ENCODE assay signal across 23 cellular contexts in genomic region chr6:105745464-105746129, GRCh38.
A peak's percentile ranks its signal among the peaks of the same experiment; 100 is the strongest.
DNase-seq lines count a peak whose midpoint lies in the region; ATAC-seq and TF ChIP-seq lines count a peak whose summit lies in the region.
"Had no signal": no experiment of that assay in that cellular context is flagged by ENCODE, and none has a peak within 500 bp of the region (broad histone marks: within the 10 kb centered on the region; RNA-seq: fewer than 3 reads in every experiment).

No MANE protein-coding gene starts in this region.

- 0 out of 2 replicates have a peak, but pooled peaks cover 11% of the 10 kb centered on the region for H3F3A ChIP-seq in GM23248 (ENCODE audit: insufficient read depth)

- H3K36me3 Mint-ChIP-seq in natural killer cell treated with Interleukin-12 subunit alpha and Interleukin-12 subunit beta and Interleukin-15 and Interleukin-18, amount 100 ng/mL, for 72 hours: no peaks in the 10 kb centered on the region
- no peaks in the 10 kb centered on the region for H3K36me3 Mint-ChIP-seq in natural killer cell
- H3K36me3 Mint-ChIP-seq in T-helper 2 cell treated with Interferon-gamma antibody and Interleukin-4, amounts not matched to agents 5 μg/mL and 100 μg/mL, for 36 hours (ENCODE audit: low read depth): peaks cover 2% of the 10 kb centered on the region

- DNase-seq in natural killer cell treated with Interleukin-12 subunit alpha and Interleukin-12 subunit beta and Interleukin-15 and Interleukin-18, amount 100 ng/mL, for 72 hours (ENCODE audit: low spot score): no peak
- DNase-seq in natural killer cell (no peak), left ventricle myocardium inferior (no peak), GM23248 (no peak), breast epithelium (ENCODE audit: low spot score in 2 of 2) (no peak), DMS 273 treated with DMSO at 0.1 percent for 48 hours (lab: John Stamatoyannopoulos, UW) (no peak)
- DNase-seq in T-helper 2 cell treated with Interferon-gamma antibody and Interleukin-4, amounts not matched to agents 5 μg/mL and 100 μg/mL, for 36 hours (ENCODE audit: low spot score): peak; percentile 22
- DNase-seq: activated CD4-positive, CD25-positive, alpha-beta regulatory T cell treated with anti-CD3 and anti-CD28 coated beads, Interleukin-2, amount 50 U/mL, for 72 hours; activated effector memory CD4-positive, alpha-beta T cell treated with anti-CD3 and anti-CD28 coated beads, Interleukin-2, amount 50 U/mL, for 16 hours; dermis blood vessel endothelial cell; foreskin fibroblast; hippocampal formation; NCI-H146; NCI-H2227 treated with DMSO at 0.1 percent for 48 hours; NCI-H82; occipital lobe; T-helper 9 cell had no signal

- peak overlapping the region; percentile 12 for H3K4me3 Mint-ChIP-seq in natural killer cell treated with Interleukin-12 subunit alpha and Interleukin-12 subunit beta and Interleukin-15 and Interleukin-18, amount 100 ng/mL, for 72 hours
- no peak overlapping the region for H3K4me3 Mint-ChIP-seq in natural killer cell
- H3K4me3 Mint-ChIP-seq in T-helper 2 cell treated with Interferon-gamma antibody and Interleukin-4, amounts not matched to agents 5 μg/mL and 100 μg/mL, for 36 hours: peak overlapping the region; percentile 35

- H3K9me3 ChIP-seq in left ventricle myocardium inferior (replicated peaks) (no peaks in the 10 kb centered on the region), GM23248 (ENCODE audit: low read depth) (no peaks in the 10 kb centered on the region), breast epithelium (no peaks in the 10 kb centered on the region)
- H3K9me3 ChIP-seq: right atrium auricular region had no signal

- H3K9me2 ChIP-seq in GM23248 (ENCODE audit: insufficient read depth): no peaks in the 10 kb centered on the region

- H3K9me3 Mint-ChIP-seq in natural killer cell treated with Interleukin-12 subunit alpha and Interleukin-12 subunit beta and Interleukin-15 and Interleukin-18, amount 100 ng/mL, for 72 hours: no peaks in the 10 kb centered on the region
- H3K9me3 Mint-ChIP-seq in natural killer cell: no peaks in the 10 kb centered on the region
- H3K9me3 Mint-ChIP-seq in T-helper 2 cell treated with Interferon-gamma antibody and Interleukin-4, amounts not matched to agents 5 μg/mL and 100 μg/mL, for 36 hours: no peaks in the 10 kb centered on the region

- in situ Hi-C loops in GM23248 (cut with MboI): loop anchor here (25.0 kb wide), 1 partner anchor 467 kb away; no protein-coding TSS in a partner anchor

- no peaks in the 10 kb centered on the region for H3K36me3 ChIP-seq in left ventricle myocardium inferior
- no peaks in the 10 kb centered on the region for H3K36me3 ChIP-seq in GM23248 (ENCODE audit: low read depth)
- H3K36me3 ChIP-seq in breast epithelium: no peaks in the 10 kb centered on the region
- H3K36me3 ChIP-seq: cardiac muscle cell, right atrium auricular region, SJSA1 had no signal

- no peak for TF ChIP-seq POLR2A in breast epithelium (IDR thresholded peaks at IDR 0.05)

- H3K27ac ChIP-seq in left ventricle myocardium inferior (replicated peaks) (no peak overlapping the region), GM23248 (no peak overlapping the region), breast epithelium (no peak overlapping the region)
- H3K27ac ChIP-seq: C4-2B, cardiac muscle cell, right atrium auricular region, SJSA1 had no signal

- H3K79me2 ChIP-seq in GM23248 (ENCODE audit: insufficient read depth): no peaks in the 10 kb centered on the region

- H3K4me3 ChIP-seq in left ventricle myocardium inferior: no peak overlapping the region
- no peak overlapping the region for H3K4me3 ChIP-seq in GM23248
- H3K4me3 ChIP-seq in breast epithelium: no peak overlapping the region
- H3K4me3 ChIP-seq: cardiac muscle cell, lung, right atrium auricular region, SJSA1 had no signal

- 91 to 92% methylated on average over 2 of the region's 2 CpGs for WGBS in GM23248 (ENCODE audit: low coverage in 1 of 2, low lambda C conversion rate in 2 of 2, missing lambda C conversion rate in 2 of 2), 2 experiments

- peak overlapping the region; percentile 17 to 30 for H3K27ac Mint-ChIP-seq in natural killer cell treated with Interleukin-12 subunit alpha and Interleukin-12 subunit beta and Interleukin-15 and Interleukin-18, amount 100 ng/mL, for 72 hours
- no peak overlapping the region for H3K27ac Mint-ChIP-seq in natural killer cell
- H3K27ac Mint-ChIP-seq in T-helper 2 cell treated with Interferon-gamma antibody and Interleukin-4, amounts not matched to agents 5 μg/mL and 100 μg/mL, for 36 hours: peak overlapping the region; percentile 73

- H3K4me1 Mint-ChIP-seq in natural killer cell treated with Interleukin-12 subunit alpha and Interleukin-12 subunit beta and Interleukin-15 and Interleukin-18, amount 100 ng/mL, for 72 hours (ENCODE audit: low read depth in 2 of 2): peaks cover 4 to 29% of the 10 kb centered on the region in 2 donors
- H3K4me1 Mint-ChIP-seq in natural killer cell: peaks cover 0 to 5% of the 10 kb centered on the region in 2 donors
- H3K4me1 Mint-ChIP-seq in T-helper 2 cell treated with Interferon-gamma antibody and Interleukin-4, amounts not matched to agents 5 μg/mL and 100 μg/mL, for 36 hours (ENCODE audit: low read depth): peaks cover 70% of the 10 kb centered on the region

- H3K9ac ChIP-seq in GM23248: no peak overlapping the region

- H3K4me2 ChIP-seq in GM23248 (ENCODE audit: unreplicated experiment): no peak overlapping the region

- H3K4me1 ChIP-seq in left ventricle myocardium inferior (no peaks in the 10 kb centered on the region), GM23248 (ENCODE audit: insufficient read depth) (peaks cover 22% of the 10 kb centered on the region), breast epithelium (no peaks in the 10 kb centered on the region)
- H3K4me1 ChIP-seq: right atrium auricular region, SJSA1 had no signal

- H4K20me1 ChIP-seq in GM23248 (ENCODE audit: insufficient read depth): no peaks in the 10 kb centered on the region

- peak in 1 of 2 donors; percentile 33 for ATAC-seq in natural killer cell treated with Interleukin-12 subunit alpha and Interleukin-12 subunit beta and Interleukin-15 and Interleukin-18, amount 100 ng/mL, for 72 hours
- ATAC-seq in natural killer cell (no peak), HG02798 (IDR thresholded peaks at IDR 0.05; ENCODE audit: poor library complexity, unreplicated experiment) (peak; percentile 40)

- no peak for TF ChIP-seq CTCF in natural killer cell (IDR thresholded peaks at IDR 0.05)
- no peak for TF ChIP-seq CTCF in left ventricle myocardium inferior (IDR thresholded peaks at IDR 0.05; ENCODE audit: borderline replicate concordance)
- no peak for TF ChIP-seq CTCF in breast epithelium (IDR thresholded peaks at IDR 0.05)

- no peak overlapping the region for H2AFZ ChIP-seq in GM23248

- peaks cover 9 to 11% of the 10 kb centered on the region in 2 donors for H3K27me3 Mint-ChIP-seq in natural killer cell treated with Interleukin-12 subunit alpha and Interleukin-12 subunit beta and Interleukin-15 and Interleukin-18, amount 100 ng/mL, for 72 hours
- H3K27me3 Mint-ChIP-seq in natural killer cell (ENCODE audit: low read depth in 2 of 2): peaks cover 13 to 23% of the 10 kb centered on the region in 2 donors
- peaks cover 2% of the 10 kb centered on the region for H3K27me3 Mint-ChIP-seq in T-helper 2 cell treated with Interferon-gamma antibody and Interleukin-4, amounts not matched to agents 5 μg/mL and 100 μg/mL, for 36 hours (ENCODE audit: low read depth)

- H3K27me3 ChIP-seq in left ventricle myocardium inferior (ENCODE audit: low read depth) (peaks cover 8% of the 10 kb centered on the region), GM23248 (replicated peaks; ENCODE audit: insufficient read depth) (no peaks in the 10 kb centered on the region), breast epithelium (no peaks in the 10 kb centered on the region)
- H3K27me3 ChIP-seq: cardiac muscle cell, right atrium auricular region, SJSA1 had no signal

- intact Hi-C loops in natural killer cell (cut with micrococcal nuclease) (no loop called here), left ventricle myocardium inferior (cut with micrococcal nuclease) (no loop called here), breast epithelium (cut with DNase I; ENCODE audit: low total_unique reads) (loop anchor here (10.0 kb wide), 1 partner anchor 301 kb away; no protein-coding TSS in a partner anchor)

Comparison
In these comparisons a context has a peak if more than half of its experiments do, and no peak if none do; other contexts are left out.
1. H3K27ac Mint-ChIP-seq: peak in natural killer cell treated with Interleukin-12 subunit alpha and Interleukin-12 subunit beta and Interleukin-15 and Interleukin-18, amount 100 ng/mL, for 72 hours (2 of 2) and T-helper 2 cell treated with Interferon-gamma antibody and Interleukin-4, amounts not matched to agents 5 μg/mL and 100 μg/mL, for 36 hours (single experiment); none in natural killer cell (0 of 2).